ENCODE assay signal across 8 cellular contexts in the genomic region with DNA sequence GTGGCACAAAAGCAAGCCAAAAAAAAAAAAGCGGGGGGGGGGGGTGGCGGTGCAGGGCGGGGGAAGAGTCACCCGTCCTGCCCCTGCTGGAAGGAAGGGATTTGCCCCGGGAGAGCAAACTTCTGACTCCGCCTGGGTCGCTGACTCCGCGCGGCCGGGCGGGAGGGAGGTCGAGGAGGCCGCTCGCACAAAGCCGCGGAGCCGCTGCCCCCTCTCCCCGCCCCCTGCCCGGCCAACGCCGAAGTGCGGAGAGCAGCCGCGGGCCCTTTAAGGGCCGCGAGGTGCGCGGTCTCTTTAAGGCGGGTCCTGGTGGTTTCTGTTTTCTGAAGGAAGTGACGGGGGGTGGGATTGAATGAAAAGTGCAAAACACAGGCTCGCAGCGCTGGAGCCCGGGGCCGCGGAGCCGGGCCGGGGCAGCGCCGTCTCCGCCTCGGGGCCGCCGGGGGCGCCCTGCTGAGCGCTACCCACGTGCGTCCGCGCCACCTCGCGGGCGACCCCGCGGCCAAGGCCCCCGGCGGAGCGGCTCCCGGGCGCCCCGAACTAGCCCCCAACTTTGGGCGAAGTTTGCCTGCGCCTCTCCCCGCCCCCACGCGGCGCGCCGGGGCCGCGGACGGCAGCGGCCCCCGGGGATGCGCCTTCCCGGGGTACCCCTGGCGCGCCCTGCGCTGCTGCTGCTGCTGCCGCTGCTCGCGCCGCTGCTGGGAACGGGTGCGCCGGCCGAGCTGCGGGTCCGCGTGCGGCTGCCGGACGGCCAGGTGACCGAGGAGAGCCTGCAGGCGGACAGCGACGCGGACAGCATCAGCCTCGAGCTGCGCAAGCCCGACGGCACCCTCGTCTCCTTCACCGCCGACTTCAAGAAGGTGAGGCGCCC. TPM values are rescaled to one million over a fixed set of nuclear protein-coding genes. Genes with fewer than 3 reads are reported as not detected.
DNase-seq lines count a peak whose midpoint lies in the region; ATAC-seq and TF ChIP-seq lines count a peak whose summit lies in the region.

A gene (plus strand): TSS at position 382 of the 871 bp plus-strand sequence. CDS start 248 bp downstream, at position 630.

- 0 to 1% (median 1%) methylated on average over 2 to 106 of the region's 106 CpGs for WGBS in adrenal gland, 4 donors
- 1% methylated on average over 89 to 103 of the region's 106 CpGs for WGBS in heart right ventricle, 2 donors
- WGBS in upper lobe of left lung, 2 donors: 0 to 4% methylated on average over 25 to 46 of the region's 106 CpGs

- no peaks in the 10 kb centered on the region for H3K36me3 Mint-ChIP-seq in CD4-positive, CD25-positive, alpha-beta regulatory T cell

- peak; percentile 74 to 86 for ATAC-seq in CD4-positive, CD25-positive, alpha-beta regulatory T cell (ENCODE audit: low read depth in 2 of 2)
- ATAC-seq in GM19455 (IDR thresholded peaks at IDR 0.05; ENCODE audit: unreplicated experiment) (peak; percentile 85), heart right ventricle (peak; percentile 81 to 90 (median 84)), upper lobe of left lung (ENCODE audit: low FRiP score in 2 of 2) (peak; percentile 59 to 92)

- H3K4me2 ChIP-seq in SU-DHL-6 (ENCODE audit: low read depth, low read length, poor library complexity, severe bottlenecking): peak within 1 kb of the TSS; percentile 61

- H3K27ac ChIP-seq in CD4-positive, CD25-positive, alpha-beta regulatory T cell (ENCODE audit: insufficient read depth, low read length, poor library complexity, severe bottlenecking): no peak within 1 kb of the TSS
- H3K27ac ChIP-seq in SU-DHL-6 (ENCODE audit: low read depth, low read length) (no peak within 1 kb of the TSS), adrenal gland (peak within 1 kb of the TSS; percentile 40 to 90 (median 85)), heart right ventricle (peak within 1 kb of the TSS; percentile 61 to 92 (median 84)), upper lobe of left lung (peak within 1 kb of the TSS; percentile 35 to 78 (median 65))

- peaks cover 13% of the 10 kb centered on the region for H3K4me1 ChIP-seq in CD4-positive, CD25-positive, alpha-beta regulatory T cell (ENCODE audit: control insufficient read depth, insufficient read depth, low read length, poor library complexity, severe bottlenecking)
- H3K4me1 ChIP-seq in adrenal gland (replicated peaks in 1 of 2) (peaks cover 51 to 63% of the 10 kb centered on the region in 2 donors), heart right ventricle (peaks cover 4 to 71% (median 49%) of the 10 kb centered on the region in 9 donors), upper lobe of left lung (peaks cover 29 to 36% (median 30%) of the 10 kb centered on the region in 4 donors)

- H3K36me3 ChIP-seq in CD4-positive, CD25-positive, alpha-beta regulatory T cell (ENCODE audit: control insufficient read depth, insufficient read depth, low read length): no peaks in the 10 kb centered on the region
- H3K36me3 ChIP-seq in SU-DHL-6 (ENCODE audit: low read length) (no peaks in the 10 kb centered on the region), adrenal gland (replicated peaks in 1 of 2) (no peaks in the 10 kb centered on the region), heart right ventricle (peaks cover 0 to 10% (median 0%) of the 10 kb centered on the region in 9 donors), upper lobe of left lung (no peaks in the 10 kb centered on the region)

- no peaks in the 10 kb centered on the region for H3K9me3 ChIP-seq in CD4-positive, CD25-positive, alpha-beta regulatory T cell (ENCODE audit: control insufficient read depth in 2 of 2, low read length in 2 of 2)
- H3K9me3 ChIP-seq in SU-DHL-6 (ENCODE audit: insufficient read depth, low read length) (no peaks in the 10 kb centered on the region), adrenal gland (replicated peaks in 1 of 3) (no peaks in the 10 kb centered on the region), heart right ventricle (no peaks in the 10 kb centered on the region), upper lobe of left lung (no peaks in the 10 kb centered on the region)

- peak within 1 kb of the TSS; percentile 59 for H3K4me3 ChIP-seq in CD4-positive, CD25-positive, alpha-beta regulatory T cell (ENCODE audit: low read depth, low read length)
- H3K4me3 ChIP-seq in SU-DHL-6 (ENCODE audit: insufficient read depth, low read length, poor library complexity, severe bottlenecking) (peak within 1 kb of the TSS; percentile 48), adrenal gland (peak within 1 kb of the TSS; percentile 38 to 97 (median 82)), heart right ventricle (peak within 1 kb of the TSS; percentile 55 to 89 (median 76)), upper lobe of left lung (peak within 1 kb of the TSS; percentile 31 to 90 (median 76))

- H3F3A ChIP-seq in SU-DHL-6 (ENCODE audit: insufficient read depth): no peaks in the 10 kb centered on the region

- H3K27me3 Mint-ChIP-seq in CD4-positive, CD25-positive, alpha-beta regulatory T cell: peaks cover 61% of the 10 kb centered on the region

- TF ChIP-seq POLR2A in adrenal gland (IDR thresholded peaks at IDR 0.05) (peak; percentile 7 to 86), upper lobe of left lung (IDR thresholded peaks at IDR 0.05) (peak in 1 of 4 donors; percentile 26)

- peak within 1 kb of the TSS; percentile 41; the same call in 1 of the 2 replicates for H3K9ac ChIP-seq in SU-DHL-6 (ENCODE audit: low read length)

- H3K9me2 ChIP-seq in SU-DHL-6 (replicated peaks; ENCODE audit: insufficient read depth, low read length): no peaks in the 10 kb centered on the region

- no peaks in the 10 kb centered on the region for H4K20me1 ChIP-seq in SU-DHL-6 (ENCODE audit: low read depth, low read length)

- DNase-seq in CD4-positive, CD25-positive, alpha-beta regulatory T cell: peak; percentile 7 to 86 (median 58)
- peak; percentile 96 for DNase-seq in HT1080 (ENCODE audit: low read depth)
- DNase-seq in adrenal gland: peak; percentile 78 to 86 (median 82)
- peak; percentile 77 to 82 for DNase-seq in heart right ventricle
- DNase-seq in posterior vena cava (ENCODE audit: low spot score): peak; percentile 92
- DNase-seq in upper lobe of left lung: peak; percentile 50 to 93

- H2AFZ ChIP-seq in SU-DHL-6 (ENCODE audit: low read depth, low read length, severe bottlenecking): peak within 1 kb of the TSS; percentile 84

- TF ChIP-seq CTCF in SU-DHL-6 (IDR thresholded peaks at IDR 0.05; ENCODE audit: insufficient read depth, low read length, poor library complexity, severe bottlenecking): no peak
- TF ChIP-seq CTCF in adrenal gland (IDR thresholded peaks at IDR 0.05): peak in 4 of 6 experiments; percentile 32 to 49 (median 40)
- peak in 6 of 9 donors; percentile 11 to 48 (median 40) for TF ChIP-seq CTCF in heart right ventricle (IDR thresholded peaks at IDR 0.05)
- TF ChIP-seq CTCF in upper lobe of left lung (IDR thresholded peaks at IDR 0.05): peak in 4 of 6 experiments; percentile 23 to 62 (median 27)

- peaks cover 0 to 6% (median 0%) of the 10 kb centered on the region in 7 donors for H3K9me3 Mint-ChIP-seq in CD4-positive, CD25-positive, alpha-beta regulatory T cell

- peaks cover 0 to 23% (median 8%) of the 10 kb centered on the region in 4 donors for H3K4me1 Mint-ChIP-seq in CD4-positive, CD25-positive, alpha-beta regulatory T cell

- no peak for TF ChIP-seq EP300 in upper lobe of left lung (IDR thresholded peaks at IDR 0.05)

- peaks cover 12% of the 10 kb centered on the region for H3K27me3 ChIP-seq in CD4-positive, CD25-positive, alpha-beta regulatory T cell (ENCODE audit: control insufficient read depth, insufficient read depth, low read length)
- H3K27me3 ChIP-seq in SU-DHL-6 (ENCODE audit: low read length) (no peaks in the 10 kb centered on the region), adrenal gland (no peaks in the 10 kb centered on the region), heart right ventricle (peaks cover 0 to 7% (median 0%) of the 10 kb centered on the region in 7 donors), upper lobe of left lung (peaks cover 0 to 5% (median 0%) of the 10 kb centered on the region in 4 donors)

- H3K4me3 Mint-ChIP-seq in CD4-positive, CD25-positive, alpha-beta regulatory T cell: peak within 1 kb of the TSS; percentile 85 to 94 (median 91)

- peak within 1 kb of the TSS; percentile 80 to 88 (median 82) for H3K27ac Mint-ChIP-seq in CD4-positive, CD25-positive, alpha-beta regulatory T cell

- intact Hi-C loops in adrenal gland (cut with DNase I): no loop called here
- intact Hi-C loops in heart right ventricle (cut with DNase I): loop anchor here in 2 of 10 donors (2.0 to 5.0 kb wide), 2 partner anchors 24 to 39 kb away; no protein-coding TSS in a partner anchor
- intact Hi-C loops in posterior vena cava (cut with DNase I): no loop called here

- H3K79me2 ChIP-seq in SU-DHL-6 (ENCODE audit: insufficient read depth, low read length): no peaks in the 10 kb centered on the region

RNA-seq across cellular contexts. Expression of the gene that starts here (rescaled TPM):
- 1.2 TPM for total RNA-seq in CD4-positive, CD25-positive, alpha-beta regulatory T cell
- 1 to 10 TPM in 1 of 4 donors, under 1 TPM in 3; 0.38 to 1.1 (median 0.47) TPM for polyA plus RNA-seq in CD4-positive, CD25-positive, alpha-beta regulatory T cell
- total RNA-seq in HT1080 (2014; rRNA removed; shearing (Covaris generic)): 190 and 227 TPM in 2 replicates
- polyA plus RNA-seq in HT1080 (2015; cell fraction: cytosol; rRNA removed): 127 and 136 TPM in 2 replicates
- 64.4 and 66.9 TPM in 2 replicates for polyA plus RNA-seq in HT1080 (2015; cell fraction: nucleus; rRNA removed)
- 100 to 1,000 TPM in 7 of 8 donors, 10 to 100 TPM in 1; 98.6 to 253 (median 182) TPM for total RNA-seq in adrenal gland
- polyA plus RNA-seq in adrenal gland: 100 to 1,000 TPM in 1 of 3 donors, 10 to 100 TPM in 2; 67.7 to 105 (median 69.9) TPM
- 10 to 100 TPM in 7 of 10 donors, 1 to 10 TPM in 3; 8.4 to 41.6 (median 13.8) TPM for total RNA-seq in heart right ventricle
- 10 to 100 TPM; 20.2 to 40.5 TPM for polyA plus RNA-seq in heart right ventricle
- 10 to 100 TPM; 44.1 to 82.6 TPM for total RNA-seq in posterior vena cava
- 10 to 100 TPM in 2 of 6 donors, 1 to 10 TPM in 4; 5.1 to 41.6 (median 8.7) TPM for total RNA-seq in upper lobe of left lung

Comparison
In these comparisons a context has a peak if more than half of its experiments do, and no peak if none do; other contexts are left out.
1. RNA of the gene that starts here (polyA plus RNA-seq): 67.7 to 105 TPM in adrenal gland and 20.2 to 40.5 TPM in heart right ventricle; 0.38 to 1.1 TPM in CD4-positive, CD25-positive, alpha-beta regulatory T cell; every median in the first group is over 10 times any median in the second.
2. H3K27ac ChIP-seq: peak in adrenal gland (5 of 5), heart right ventricle (10 of 10) and upper lobe of left lung (4 of 4); none in CD4-positive, CD25-positive, alpha-beta regulatory T cell (single experiment) and SU-DHL-6 (single experiment).
3. Peak in every context shown above with its lines, with median percentiles within 50 percentile points of each other: ATAC-seq, DNase-seq and H3K4me3 ChIP-seq.